In genomic region chr2:68994864-68995263, GRCh38 we compare ENCODE assay signal across 17 cellular contexts. TPM values are rescaled to one million over a fixed set of nuclear protein-coding genes. Genes with fewer than 3 reads are reported as not detected.
DNase-seq lines count a peak whose midpoint lies in the region; ATAC-seq and TF ChIP-seq lines count a peak whose summit lies in the region.
"Had no signal": no experiment of that assay in that cellular context is flagged by ENCODE, and none has a peak within 500 bp of the region (broad histone marks: within the 10 kb centered on the region; RNA-seq: fewer than 3 reads in every experiment).

No MANE protein-coding gene starts in this region.

- H3K27me3 ChIP-seq in left lung, result no peaks in the 10 kb centered on the region
- H3K27me3 ChIP-seq: ascending aorta had no signal

- H3K27ac ChIP-seq in left lung, result no peak overlapping the region
- H3K27ac ChIP-seq: ascending aorta, HL-60, lower lobe of right lung, thoracic aorta had no signal

- no peak overlapping the region for H3K4me3 ChIP-seq in cardiac fibroblast (replicated peaks in 1 of 2; ENCODE audit: low read depth in 2 of 2, low read length in 2 of 2)
- H3K4me3 ChIP-seq in left lung, result no peak overlapping the region
- H3K4me3 ChIP-seq: ascending aorta, lower lobe of right lung, thoracic aorta had no signal

- TF ChIP-seq CTCF in cardiac fibroblast (IDR thresholded peaks at IDR 0.05; ENCODE audit: low read depth, low read length) (no peak), left lung (IDR thresholded peaks at IDR 0.05) (no peak)

- H3K9me3 ChIP-seq in left lung, result no peaks in the 10 kb centered on the region
- H3K9me3 ChIP-seq: ascending aorta, lower lobe of right lung, thoracic aorta had no signal

- H3K36me3 ChIP-seq in left lung, result no peaks in the 10 kb centered on the region
- H3K36me3 ChIP-seq: ascending aorta, lower lobe of right lung, thoracic aorta had no signal

- peak; percentile 83 for DNase-seq in Right ventricle myocardium inferior (ENCODE audit: missing footprints)
- no peak for DNase-seq in cardiac septum (ENCODE audit: low spot score)
- peak; percentile 84 to 88 for DNase-seq in cardiac fibroblast (ENCODE audit: low read depth in 2 of 2)
- DNase-seq in left lung, result no peak
- DNase-seq in NCI-H345 treated with DMSO at 0.1 percent for 48 hours (lab: John Stamatoyannopoulos, UW; ENCODE audit: unreplicated experiment), result no peak
- no peak for DNase-seq in stimulated activated CD8-positive, alpha-beta memory T cell treated with anti-CD3 and anti-CD28 coated beads, Interleukin-4, amount 100 ng/mL, for 48 hours
- DNase-seq: activated CD4-positive, alpha-beta T cell treated with anti-CD3 and anti-CD28 coated beads, Interleukin-2, amount 50 U/mL, for 4 hours; effector memory CD8-positive, alpha-beta T cell; lower lobe of right lung; NCI-H524 treated with DMSO at 0.1 percent for 48 hours; RPMI8226; T-helper 9 cell had no signal

- no peaks in the 10 kb centered on the region for H3K4me1 ChIP-seq in left lung
- H3K4me1 ChIP-seq: ascending aorta, lower lobe of right lung had no signal

- ATAC-seq in Right ventricle myocardium inferior, result peak; percentile 86
- peak; percentile 37 for ATAC-seq in left lung
- no peak for ATAC-seq in GM21526 (IDR thresholded peaks at IDR 0.05; ENCODE audit: low FRiP score, unreplicated experiment)
- no peak for ATAC-seq in GM21390 (IDR thresholded peaks at IDR 0.05; ENCODE audit: unreplicated experiment)
- ATAC-seq: effector memory CD8-positive, alpha-beta T cell had no signal

- intact Hi-C loops in Right ventricle myocardium inferior (cut with DNase I), result no loop called here
- intact Hi-C loops in cardiac septum (cut with DNase I), result no loop called here
- intact Hi-C loops in left lung (cut with DNase I), result no loop called here

RNA-seq across cellular contexts. Expression of gene ANTXR1, which starts 18.1 kb away (rescaled TPM):
- 31.9 TPM for total RNA-seq in Right ventricle myocardium inferior
- total RNA-seq in cardiac septum, result 38.1 TPM
- 100 to 1,000 TPM in 1 of 2 donors, 10 to 100 TPM in 1; 70.2 to 115 TPM for total RNA-seq in left lung

RNA-seq across cellular contexts. Expression of gene GKN1, which starts 20.4 kb away (rescaled TPM):
- not detected for total RNA-seq in Right ventricle myocardium inferior
- not detected for total RNA-seq in cardiac septum
- total RNA-seq in left lung, result not detected
- total RNA-seq: lower lobe of right lung had no signal

RNA-seq across cellular contexts. Expression of gene GKN2, which starts 42.2 kb away (rescaled TPM):
- not detected for total RNA-seq in Right ventricle myocardium inferior
- total RNA-seq in cardiac septum, result not detected
- total RNA-seq in left lung, result 100 to 1,000 TPM; 130 to 181 TPM

Comparison
In these comparisons a context has a peak if more than half of its experiments do, and no peak if none do; other contexts are left out.
1. DNase-seq: peak in Right ventricle myocardium inferior (single experiment) and cardiac fibroblast (2 of 2); none in cardiac septum (single experiment), left lung (0 of 2), NCI-H345 treated with DMSO at 0.1 percent for 48 hours (single experiment) and stimulated activated CD8-positive, alpha-beta memory T cell treated with anti-CD3 and anti-CD28 coated beads, Interleukin-4, amount 100 ng/mL, for 48 hours (single experiment).
2. ATAC-seq: peak in Right ventricle myocardium inferior (single experiment) and left lung (single experiment); none in GM21526 (single experiment) and GM21390 (single experiment).
3. RNA of gene GKN2, which starts 42.2 kb away (total RNA-seq): 130 to 181 TPM in left lung; not detected in cardiac septum (single experiment) and not detected in Right ventricle myocardium inferior (single experiment); every median in the first group is over 100 times any median in the second.